16 cellular contexts compared by ENCODE assay signal in the genomic region with DNA sequence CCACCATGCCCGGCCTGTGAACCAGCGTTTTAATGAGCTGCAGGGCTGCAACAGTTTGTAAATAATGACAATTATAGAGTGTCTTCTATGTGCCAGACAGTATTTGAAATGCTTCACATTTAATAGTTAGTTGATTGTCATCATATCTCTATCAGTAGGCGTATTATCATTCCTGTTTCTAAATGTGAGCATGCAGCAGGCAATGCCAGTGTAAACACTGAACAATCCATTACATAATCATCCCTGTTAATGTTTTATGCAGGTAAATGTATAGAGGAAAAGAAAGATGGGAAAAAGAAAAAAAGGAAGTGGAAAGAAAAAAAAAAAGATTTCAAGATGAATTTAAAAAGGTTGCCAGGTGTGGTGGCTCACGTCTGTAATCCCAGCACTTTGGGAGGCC.
"Had no signal": no experiment of that assay in that cellular context is flagged by ENCODE, and none has a peak within 500 bp of the region (broad histone marks: within the 10 kb centered on the region; RNA-seq: fewer than 3 reads in every experiment).

No MANE protein-coding gene starts in this region.

- H3K27me3 Mint-ChIP-seq: dendritic cell treated with granulocyte-macrophage colony-stimulating factor and Interleukin-4, amounts not matched to agents 40 ng/mL and 50 ng/mL, for 4 days had no signal

- H3K27ac Mint-ChIP-seq: dendritic cell treated with granulocyte-macrophage colony-stimulating factor and Interleukin-4, amounts not matched to agents 40 ng/mL and 50 ng/mL, for 4 days had no signal

- H3K4me3 Mint-ChIP-seq: dendritic cell treated with granulocyte-macrophage colony-stimulating factor and Interleukin-4, amounts not matched to agents 40 ng/mL and 50 ng/mL, for 4 days had no signal

- ATAC-seq: gastroesophageal sphincter, left cardiac atrium had no signal

- H3K9me3 Mint-ChIP-seq: dendritic cell treated with granulocyte-macrophage colony-stimulating factor and Interleukin-4, amounts not matched to agents 40 ng/mL and 50 ng/mL, for 4 days had no signal

- DNase-seq: cerebellar nuclear complex; esophagus squamous epithelium; foreskin fibroblast; glutamatergic neuron; kidney; left cardiac atrium; mammary epithelial cell; sigmoid colon; stimulated activated CD4-positive, alpha-beta T cell treated with anti-CD3 and anti-CD28 coated beads, Interleukin-2, amount 100 ng/mL, for 24 hours; stimulated activated CD4-positive, alpha-beta T cell treated with anti-CD3 and anti-CD28 coated beads, Interleukin-4, amount 100 ng/mL, for 4 hours; stimulated activated naive CD4-positive, alpha-beta T cell; stomach; substantia nigra; transverse colon had no signal
